ENCODE assay signal across 18 cellular contexts in genomic region chr6:127517698-127518097, GRCh38. TPM values are rescaled to one million over a fixed set of nuclear protein-coding genes. Genes with fewer than 3 reads are reported as not detected.
DNase-seq lines count a peak whose midpoint lies in the region; TF ChIP-seq lines count a peak whose summit lies in the region.
"Had no signal": no experiment of that assay in that cellular context is flagged by ENCODE, and none has a peak within 500 bp of the region (broad histone marks: within the 10 kb centered on the region; RNA-seq: fewer than 3 reads in every experiment).

No MANE protein-coding gene starts in this region.

- DNase-seq in activated T-cell treated with anti-CD3 and anti-CD28 coated beads, Interleukin-2, amount 50 U/mL, for 24 hours = no peak
- no peak for DNase-seq in activated T-cell treated with anti-CD3 and anti-CD28 coated beads for 4 hours
- DNase-seq in SK-N-MC (ENCODE audit: low read depth, low spot score) = no peak
- no peak for DNase-seq in endothelial cell (ENCODE audit: low spot score)
- DNase-seq in neuronal stem cell (ENCODE audit: low spot score) = no peak
- DNase-seq in SIG-M5 (lab: John Stamatoyannopoulos, UW) = no peak
- no peak for DNase-seq in NCI-H146 (lab: John Stamatoyannopoulos, UW)
- no peak for DNase-seq in mesenteric fat pad (ENCODE audit: low spot score)
- DNase-seq: activated B cell treated with CpG ODN at 0.5 μM for 24 hours; DND-41; effector memory CD4-positive, alpha-beta T cell; KG1; NK-92 treated with Interleukin-12 subunit alpha and Interleukin-12 subunit beta, amount 100 ng/mL, for 24 hours; transverse colon had no signal

- H3K27ac ChIP-seq in SK-N-MC = no peak overlapping the region
- H3K27ac ChIP-seq in neuronal stem cell (replicated peaks; ENCODE audit: low read length) = no peak overlapping the region
- H3K27ac ChIP-seq: BLaER1 treated with 17β-estradiol and CSF1 and Interleukin-3, amounts not matched to agents 10 nM and 100 nM; transverse colon had no signal

- no CpG with 5 or more reads among the region's 2 CpGs for WGBS in neuronal stem cell (ENCODE audit: extremely low coverage in 2 of 2, insufficient read length in 2 of 2, insufficient replicate concordance in 1 of 2), 2 donors

- H3K27ac Mint-ChIP-seq in activated T-cell treated with anti-CD3 and anti-CD28 coated beads, Interleukin-2, amount 50 U/mL, for 24 hours = no peak overlapping the region
- H3K27ac Mint-ChIP-seq in endothelial cell (ENCODE audit: unreplicated experiment) = no peak overlapping the region
- H3K27ac Mint-ChIP-seq: activated B cell treated with CpG ODN at 0.5 μM for 24 hours had no signal

- no peak overlapping the region for H3K4ac ChIP-seq in neuronal stem cell (ENCODE audit: low read length)

- no peak overlapping the region for H2BK5ac ChIP-seq in neuronal stem cell (ENCODE audit: low read length)

- no peak overlapping the region for H3K14ac ChIP-seq in neuronal stem cell (ENCODE audit: low read length)

- H3K36me3 Mint-ChIP-seq in activated T-cell treated with anti-CD3 and anti-CD28 coated beads, Interleukin-2, amount 50 U/mL, for 24 hours (ENCODE audit: low read depth) = peaks cover 9% of the 10 kb centered on the region
- H3K36me3 Mint-ChIP-seq in endothelial cell (ENCODE audit: low read depth, unreplicated experiment) = no peaks in the 10 kb centered on the region

- H3K4me2 ChIP-seq in neuronal stem cell (ENCODE audit: insufficient read depth, low read length, poor library complexity, severe bottlenecking) = peak overlapping the region; percentile 64

- no peak overlapping the region for H3K9ac ChIP-seq in SK-N-MC (ENCODE audit: insufficient read length)
- H3K9ac ChIP-seq in neuronal stem cell (ENCODE audit: low read depth, low read length, poor library complexity) = no peak overlapping the region
- H3K9ac ChIP-seq: BLaER1 treated with 17β-estradiol and CSF1 and Interleukin-3, amounts not matched to agents 10 nM and 100 nM had no signal

- H3K4me3 ChIP-seq in SK-N-MC = peak overlapping the region; percentile 92
- H3K4me3 ChIP-seq in neuronal stem cell (ENCODE audit: low read length in 2 of 2) = peak overlapping the region; percentile 86 to 89
- H3K4me3 ChIP-seq: transverse colon had no signal

- H4K91ac ChIP-seq in neuronal stem cell (ENCODE audit: low read depth, low read length, poor library complexity) = no peak overlapping the region

- H3K9me3 ChIP-seq in SK-N-MC (ENCODE audit: low read depth, low read length) (no peaks in the 10 kb centered on the region), neuronal stem cell (replicated peaks in 1 of 2; ENCODE audit: control insufficient read depth in 2 of 2, insufficient read depth in 1 of 2, low read depth in 1 of 2, low read length in 2 of 2) (peaks cover 0 to 3% of the 10 kb centered on the region in 2 donors)
- H3K9me3 ChIP-seq: BLaER1 treated with 17β-estradiol and CSF1 and Interleukin-3, amounts not matched to agents 10 nM and 100 nM; transverse colon had no signal

- H3K27me3 ChIP-seq in neuronal stem cell (ENCODE audit: control insufficient read depth in 3 of 3, insufficient read depth in 3 of 3, low read depth in 1 of 3, low read length in 3 of 3) = no peaks in the 10 kb centered on the region

- H3K4me3 Mint-ChIP-seq in activated T-cell treated with anti-CD3 and anti-CD28 coated beads, Interleukin-2, amount 50 U/mL, for 24 hours = peak overlapping the region; percentile 80
- peak overlapping the region; percentile 95 for H3K4me3 Mint-ChIP-seq in endothelial cell (ENCODE audit: unreplicated experiment)
- H3K4me3 Mint-ChIP-seq: activated B cell treated with CpG ODN at 0.5 μM for 24 hours had no signal

- H3K18ac ChIP-seq in neuronal stem cell (ENCODE audit: low read length) = no peak overlapping the region

- H2BK12ac ChIP-seq in neuronal stem cell (ENCODE audit: low read length) = no peak overlapping the region

- H3K27me3 Mint-ChIP-seq in activated T-cell treated with anti-CD3 and anti-CD28 coated beads, Interleukin-2, amount 50 U/mL, for 24 hours = peaks cover 58% of the 10 kb centered on the region
- H3K27me3 Mint-ChIP-seq in endothelial cell (ENCODE audit: unreplicated experiment) = peaks cover 4% of the 10 kb centered on the region

- H2AFZ ChIP-seq in neuronal stem cell (ENCODE audit: low read length) = peak overlapping the region; percentile 86

- H3K9me3 Mint-ChIP-seq in activated T-cell treated with anti-CD3 and anti-CD28 coated beads, Interleukin-2, amount 50 U/mL, for 24 hours = no peaks in the 10 kb centered on the region
- H3K9me3 Mint-ChIP-seq in endothelial cell (ENCODE audit: unreplicated experiment) = no peaks in the 10 kb centered on the region
- H3K9me3 Mint-ChIP-seq: activated B cell treated with CpG ODN at 0.5 μM for 24 hours had no signal

- no peak for TF ChIP-seq CTCF in endothelial cell (IDR thresholded peaks at IDR 0.05; ENCODE audit: unreplicated experiment)

- no peak overlapping the region for H2BK120ac ChIP-seq in neuronal stem cell (ENCODE audit: low read depth, low read length)

- no peak overlapping the region for H2BK15ac ChIP-seq in neuronal stem cell (ENCODE audit: low read length)

- H3K4me1 ChIP-seq in neuronal stem cell (ENCODE audit: control insufficient read depth in 2 of 2, insufficient read depth in 1 of 2, low read depth in 1 of 2, low read length in 2 of 2) = peaks cover 7% of the 10 kb centered on the region in 2 donors

- H3K4me1 Mint-ChIP-seq in activated T-cell treated with anti-CD3 and anti-CD28 coated beads, Interleukin-2, amount 50 U/mL, for 24 hours (ENCODE audit: low read depth) = peaks cover 45% of the 10 kb centered on the region
- H3K4me1 Mint-ChIP-seq in endothelial cell (ENCODE audit: unreplicated experiment) = peaks cover 36% of the 10 kb centered on the region

- no peak overlapping the region for H2AK5ac ChIP-seq in neuronal stem cell (ENCODE audit: low read depth, low read length)

- H4K8ac ChIP-seq in neuronal stem cell (ENCODE audit: low read depth, low read length) = no peak overlapping the region

- H3K36me3 ChIP-seq in SK-N-MC (ENCODE audit: insufficient read depth, low read length) (no peaks in the 10 kb centered on the region; the same call in 1 of the 2 replicates), neuronal stem cell (replicated peaks in 1 of 2; ENCODE audit: control insufficient read depth in 2 of 2, insufficient read depth in 2 of 2, low read length in 2 of 2) (peaks cover 0 to 32% of the 10 kb centered on the region in 2 donors)
- H3K36me3 ChIP-seq: BLaER1 treated with 17β-estradiol and CSF1 and Interleukin-3, amounts not matched to agents 10 nM and 100 nM; transverse colon had no signal

- no peak overlapping the region for H3K23ac ChIP-seq in neuronal stem cell (ENCODE audit: low read depth, low read length, poor library complexity)

- no peaks in the 10 kb centered on the region for H3K79me1 ChIP-seq in neuronal stem cell (ENCODE audit: low read depth, low read length)

RNA-seq across cellular contexts. Expression of gene KIAA0408, which starts 58.5 kb away (rescaled TPM):
- total RNA-seq in endothelial cell (ENCODE audit: unreplicated experiment) (6.4 TPM), mesenteric fat pad (2.7 TPM)
- polyA plus RNA-seq in neuronal stem cell (2013, experiment 1 of 2) = 10.1 TPM
- 10.8 TPM for polyA plus RNA-seq in neuronal stem cell (2013, experiment 2 of 2)
- total RNA-seq: bronchial epithelial cell had no signal

RNA-seq across cellular contexts. Expression of gene C6orf58, which starts 59.3 kb away (rescaled TPM):
- 0.82 TPM for total RNA-seq in endothelial cell (ENCODE audit: unreplicated experiment)
- not detected for polyA plus RNA-seq in neuronal stem cell (2013, experiment 1 of 2)
- polyA plus RNA-seq in neuronal stem cell (2013, experiment 2 of 2) = 0.14 TPM
- total RNA-seq in mesenteric fat pad = not detected
- total RNA-seq: activated B cell treated with CpG ODN at 0.5 μM for 24 hours, bronchial epithelial cell, SK-MEL-5, transverse colon had no signal
- polyA plus RNA-seq: keratinocyte had no signal
